Comparison of ENCODE assay signal across 19 cellular contexts in genomic region chr3:142656595-142656994, GRCh38.
"Had no signal": no experiment of that assay in that cellular context is flagged by ENCODE, and none has a peak within 500 bp of the region (broad histone marks: within the 10 kb centered on the region; RNA-seq: fewer than 3 reads in every experiment).

No MANE protein-coding gene starts in this region.

- H3K9me3 ChIP-seq: uterus had no signal

- H3K4me1 Mint-ChIP-seq: naive thymus-derived CD8-positive, alpha-beta T cell; stimulated activated effector memory CD8-positive, alpha-beta T cell treated with anti-CD3 and anti-CD28 coated beads, Interleukin-12 subunit alpha, Interleukin-12 subunit beta, amount 100 ng/mL, for 72 hours had no signal

- H2AFZ ChIP-seq: parathyroid adenoma had no signal

- H3K4me1 ChIP-seq: parathyroid adenoma, uterus had no signal

- H3K9me3 Mint-ChIP-seq: activated CD8-positive, alpha-beta T cell treated with anti-CD3 and anti-CD28 coated beads for 36 hours; activated T-cell treated with anti-CD3 and anti-CD28 coated beads, Interleukin-2, amount 50 U/mL, for 72 hours; naive thymus-derived CD8-positive, alpha-beta T cell; stimulated activated effector memory CD8-positive, alpha-beta T cell treated with anti-CD3 and anti-CD28 coated beads, Interleukin-12 subunit alpha, Interleukin-12 subunit beta, amount 100 ng/mL, for 72 hours; WTC11 had no signal

- ATAC-seq: activated CD8-positive, alpha-beta T cell treated with anti-CD3 and anti-CD28 coated beads for 36 hours; activated T-cell treated with anti-CD3 and anti-CD28 coated beads, Interleukin-2, amount 50 U/mL, for 72 hours; esophagus mucosa; left lobe of liver; naive thymus-derived CD8-positive, alpha-beta T cell; stimulated activated effector memory CD8-positive, alpha-beta T cell treated with anti-CD3 and anti-CD28 coated beads, Interleukin-12 subunit alpha, Interleukin-12 subunit beta, amount 100 ng/mL, for 72 hours had no signal

- H3K27me3 ChIP-seq: uterus had no signal

- H3K27ac Mint-ChIP-seq: activated CD8-positive, alpha-beta T cell treated with anti-CD3 and anti-CD28 coated beads for 36 hours; activated naive CD8-positive, alpha-beta T cell; activated T-cell treated with anti-CD3 and anti-CD28 coated beads, Interleukin-2, amount 50 U/mL, for 72 hours; naive thymus-derived CD8-positive, alpha-beta T cell; stimulated activated effector memory CD8-positive, alpha-beta T cell treated with anti-CD3 and anti-CD28 coated beads, Interleukin-12 subunit alpha, Interleukin-12 subunit beta, amount 100 ng/mL, for 72 hours; WTC11 had no signal

- H3K27ac ChIP-seq: parathyroid adenoma, uterus had no signal

- H3K36me3 Mint-ChIP-seq: naive thymus-derived CD8-positive, alpha-beta T cell; stimulated activated effector memory CD8-positive, alpha-beta T cell treated with anti-CD3 and anti-CD28 coated beads, Interleukin-12 subunit alpha, Interleukin-12 subunit beta, amount 100 ng/mL, for 72 hours; WTC11 had no signal

- DNase-seq: activated CD4-positive, alpha-beta T cell treated with anti-CD3 and anti-CD28 coated beads for 48 hours; activated CD8-positive, alpha-beta memory T cell treated with anti-CD3 and anti-CD28 coated beads, Interleukin-2, amount 50 U/mL, for 48 hours; activated CD8-positive, alpha-beta T cell treated with anti-CD3 and anti-CD28 coated beads for 36 hours; activated gamma-delta T cell; activated T-cell treated with anti-CD3 and anti-CD28 coated beads, Interleukin-2, amount 50 U/mL, for 72 hours; amniotic stem cell; caudate nucleus; mammary epithelial cell; naive thymus-derived CD8-positive, alpha-beta T cell; retina; stimulated activated CD4-positive, alpha-beta T cell treated with anti-CD3 and anti-CD28 coated beads, Interleukin-12 subunit alpha, Interleukin-12 subunit beta, amount 100 ng/mL, for 4 hours; stimulated activated CD4-positive, alpha-beta T cell treated with anti-CD3 and anti-CD28 coated beads, Interleukin-2, amount 100 ng/mL, for 24 hours; uterus had no signal

- H3K27me3 Mint-ChIP-seq: activated CD8-positive, alpha-beta T cell treated with anti-CD3 and anti-CD28 coated beads for 36 hours; activated naive CD8-positive, alpha-beta T cell; naive thymus-derived CD8-positive, alpha-beta T cell had no signal

- H3K36me3 ChIP-seq: uterus had no signal

- H3K4me3 ChIP-seq: uterus had no signal

- H3K79me2 ChIP-seq: parathyroid adenoma had no signal

- H3K4me3 Mint-ChIP-seq: activated CD8-positive, alpha-beta T cell treated with anti-CD3 and anti-CD28 coated beads for 36 hours; activated naive CD8-positive, alpha-beta T cell; activated T-cell treated with anti-CD3 and anti-CD28 coated beads, Interleukin-2, amount 50 U/mL, for 72 hours; naive thymus-derived CD8-positive, alpha-beta T cell; stimulated activated effector memory CD8-positive, alpha-beta T cell treated with anti-CD3 and anti-CD28 coated beads, Interleukin-12 subunit alpha, Interleukin-12 subunit beta, amount 100 ng/mL, for 72 hours; WTC11 had no signal
